8 cellular contexts compared by ENCODE assay signal in genomic region chr3:137013955-137014688, GRCh38. TPM values are rescaled to one million over a fixed set of nuclear protein-coding genes. Genes with fewer than 3 reads are reported as not detected.
A peak's percentile ranks its signal among the peaks of the same experiment; 100 is the strongest.
DNase-seq lines count a peak whose midpoint lies in the region; ATAC-seq and TF ChIP-seq lines count a peak whose summit lies in the region.

No MANE protein-coding gene starts in this region.

- H3K27ac Mint-ChIP-seq in activated T-helper 1 cell treated with anti-CD3 and anti-CD28 coated beads, Interleukin-12 subunit alpha, Interleukin-12 subunit beta, Interleukin-2, Interleukin-4 antibody, amounts not matched to agents 30 ng/mL and 10 ng/mL and 1 ng/mL, durations not matched to agents 14 hours and 24 hours and 36 hours = no peak overlapping the region
- peak overlapping the region in 1 of 2 donors; percentile 85 for H3K27ac Mint-ChIP-seq in natural killer cell
- H3K27ac Mint-ChIP-seq in stimulated activated naive B cell treated with anti-CD40 and anti-IgM and Interleukin-4, amounts not matched to agents 10 μg/mL and 1 μg/mL and 100 μg/mL, for 72 hours = no peak overlapping the region

- H3K27me3 Mint-ChIP-seq in activated T-helper 1 cell treated with anti-CD3 and anti-CD28 coated beads, Interleukin-12 subunit alpha, Interleukin-12 subunit beta, Interleukin-2, Interleukin-4 antibody, amounts not matched to agents 30 ng/mL and 10 ng/mL and 1 ng/mL, durations not matched to agents 14 hours and 24 hours and 36 hours (ENCODE audit: insufficient read depth) = no peaks in the 10 kb centered on the region
- no peaks in the 10 kb centered on the region for H3K27me3 Mint-ChIP-seq in natural killer cell (ENCODE audit: low read depth in 2 of 2)
- peaks cover 0 to 4% of the 10 kb centered on the region in 2 donors for H3K27me3 Mint-ChIP-seq in stimulated activated naive B cell treated with anti-CD40 and anti-IgM and Interleukin-4, amounts not matched to agents 10 μg/mL and 1 μg/mL and 100 μg/mL, for 72 hours

- H3K4me3 Mint-ChIP-seq in activated T-helper 1 cell treated with anti-CD3 and anti-CD28 coated beads, Interleukin-12 subunit alpha, Interleukin-12 subunit beta, Interleukin-2, Interleukin-4 antibody, amounts not matched to agents 30 ng/mL and 10 ng/mL and 1 ng/mL, durations not matched to agents 14 hours and 24 hours and 36 hours = peak overlapping the region; percentile 78
- peak overlapping the region; percentile 67 for H3K4me3 Mint-ChIP-seq in natural killer cell
- H3K4me3 Mint-ChIP-seq in stimulated activated naive B cell treated with anti-CD40 and anti-IgM and Interleukin-4, amounts not matched to agents 10 μg/mL and 1 μg/mL and 100 μg/mL, for 72 hours = peak overlapping the region; percentile 68 to 86

- peak; percentile 82 for ATAC-seq in GM21786 (IDR thresholded peaks at IDR 0.05; ENCODE audit: unreplicated experiment)
- ATAC-seq in natural killer cell = peak; percentile 86 to 97 (median 96)
- peak; percentile 88 to 91 for ATAC-seq in stimulated activated naive B cell treated with anti-CD40 and anti-IgM and Interleukin-4, amounts not matched to agents 10 μg/mL and 1 μg/mL and 100 μg/mL, for 72 hours (replicated peaks)

- peaks cover 10% of the 10 kb centered on the region for H3K4me1 Mint-ChIP-seq in activated T-helper 1 cell treated with anti-CD3 and anti-CD28 coated beads, Interleukin-12 subunit alpha, Interleukin-12 subunit beta, Interleukin-2, Interleukin-4 antibody, amounts not matched to agents 30 ng/mL and 10 ng/mL and 1 ng/mL, durations not matched to agents 14 hours and 24 hours and 36 hours (ENCODE audit: low read depth)
- H3K4me1 Mint-ChIP-seq in natural killer cell = peaks cover 10% of the 10 kb centered on the region in 2 donors
- H3K4me1 Mint-ChIP-seq in stimulated activated naive B cell treated with anti-CD40 and anti-IgM and Interleukin-4, amounts not matched to agents 10 μg/mL and 1 μg/mL and 100 μg/mL, for 72 hours = peaks cover 5 to 10% of the 10 kb centered on the region in 2 donors

- peak; percentile 79 for TF ChIP-seq CTCF in LNCAP (IDR thresholded peaks at IDR 0.05)
- peak; percentile 80 for TF ChIP-seq CTCF in fibroblast of mammary gland (conservative IDR thresholded peaks at IDR 0.05; ENCODE audit: control insufficient read depth, insufficient read depth, low read depth, low read length)
- peak; percentile 93 for TF ChIP-seq CTCF in natural killer cell (IDR thresholded peaks at IDR 0.05)

- intact Hi-C loops in activated T-helper 1 cell treated with anti-CD3 and anti-CD28 coated beads, Interleukin-12 subunit alpha, Interleukin-12 subunit beta, Interleukin-2, Interleukin-4 antibody, amounts not matched to agents 30 ng/mL and 10 ng/mL and 1 ng/mL, durations not matched to agents 14 hours and 24 hours and 36 hours (cut with micrococcal nuclease) = loop anchor here (1.0 to 5.0 kb wide), 9 partner anchors 67 to 939 kb away; partner anchors contain the start of genes MSL2, NCK1 and PCCB
- intact Hi-C loops in natural killer cell (cut with micrococcal nuclease) = loop anchor here (1.0 kb wide), 5 partner anchors 261 to 939 kb away; no protein-coding TSS in a partner anchor

- peak; percentile 73 for DNase-seq in DMS114 treated with DMSO at 0.1 percent for 48 hours (lab: John Stamatoyannopoulos, UW; ENCODE audit: unreplicated experiment)
- peak; percentile 87 for DNase-seq in RKO (ENCODE audit: low spot score)
- DNase-seq in activated T-helper 1 cell treated with anti-CD3 and anti-CD28 coated beads, Interleukin-12 subunit alpha, Interleukin-12 subunit beta, Interleukin-2, Interleukin-4 antibody, amounts not matched to agents 30 ng/mL and 10 ng/mL and 1 ng/mL, durations not matched to agents 14 hours and 24 hours and 36 hours (ENCODE audit: low spot score) = peak; percentile 72
- DNase-seq in fibroblast of mammary gland (ENCODE audit: low read depth) = peak; percentile 86
- peak; percentile 81 for DNase-seq in natural killer cell
- peak; percentile 60 for DNase-seq in stimulated activated naive B cell treated with anti-CD40 and anti-IgM and Interleukin-4, amounts not matched to agents 10 μg/mL and 1 μg/mL and 100 μg/mL, for 72 hours

- no peaks in the 10 kb centered on the region for H3K9me3 Mint-ChIP-seq in activated T-helper 1 cell treated with anti-CD3 and anti-CD28 coated beads, Interleukin-12 subunit alpha, Interleukin-12 subunit beta, Interleukin-2, Interleukin-4 antibody, amounts not matched to agents 30 ng/mL and 10 ng/mL and 1 ng/mL, durations not matched to agents 14 hours and 24 hours and 36 hours
- no peaks in the 10 kb centered on the region for H3K9me3 Mint-ChIP-seq in natural killer cell
- H3K9me3 Mint-ChIP-seq in stimulated activated naive B cell treated with anti-CD40 and anti-IgM and Interleukin-4, amounts not matched to agents 10 μg/mL and 1 μg/mL and 100 μg/mL, for 72 hours = no peaks in the 10 kb centered on the region

- peak overlapping the region; percentile 65 for H3K4me3 ChIP-seq in fibroblast of mammary gland (ENCODE audit: control insufficient read depth, low read depth, low read length)

- no peaks in the 10 kb centered on the region for H3K36me3 Mint-ChIP-seq in activated T-helper 1 cell treated with anti-CD3 and anti-CD28 coated beads, Interleukin-12 subunit alpha, Interleukin-12 subunit beta, Interleukin-2, Interleukin-4 antibody, amounts not matched to agents 30 ng/mL and 10 ng/mL and 1 ng/mL, durations not matched to agents 14 hours and 24 hours and 36 hours (ENCODE audit: low read depth)
- H3K36me3 Mint-ChIP-seq in natural killer cell = no peaks in the 10 kb centered on the region
- peaks cover 2 to 15% of the 10 kb centered on the region in 2 donors for H3K36me3 Mint-ChIP-seq in stimulated activated naive B cell treated with anti-CD40 and anti-IgM and Interleukin-4, amounts not matched to agents 10 μg/mL and 1 μg/mL and 100 μg/mL, for 72 hours

RNA-seq across cellular contexts. Expression of gene IL20RB, which starts 56.3 kb away (rescaled TPM):
- total RNA-seq in activated T-helper 1 cell treated with anti-CD3 and anti-CD28 coated beads, Interleukin-12 subunit alpha, Interleukin-12 subunit beta, Interleukin-2, Interleukin-4 antibody, amounts not matched to agents 30 ng/mL and 10 ng/mL and 1 ng/mL, durations not matched to agents 14 hours and 24 hours and 36 hours = 1.5 and 1.9 TPM in 2 replicates
- 1 to 10 TPM; 1.9 to 3.6 (median 2.8) TPM for total RNA-seq in natural killer cell

Comparison
In these comparisons a context has a peak if more than half of its experiments do, and no peak if none do; other contexts are left out.
1. Peak in every context shown above with its lines: DNase-seq, ATAC-seq and H3K4me3 ChIP-seq.